Comparison of ENCODE assay signal across 10 cellular contexts in the genomic region with DNA sequence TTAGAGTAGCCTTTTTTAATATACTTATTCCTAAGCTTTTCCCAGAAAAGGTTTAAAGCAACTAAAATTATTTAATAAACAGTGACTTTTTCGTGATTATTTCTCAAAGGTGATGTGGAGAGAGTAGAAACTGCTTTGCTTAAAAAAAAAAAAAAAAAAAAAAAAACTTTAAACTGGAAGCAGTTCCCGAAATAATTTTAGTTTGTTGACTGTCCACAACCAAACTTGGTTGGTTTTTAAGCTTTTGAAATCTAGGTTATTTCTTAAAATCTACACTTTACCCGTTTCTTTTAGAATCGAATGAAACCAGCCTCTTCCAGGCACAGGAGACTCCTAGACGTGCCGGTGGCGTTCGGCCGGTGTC. TPM values are rescaled to one million over a fixed set of nuclear protein-coding genes. Genes with fewer than 3 reads are reported as not detected.
DNase-seq lines count a peak whose midpoint lies in the region; ATAC-seq, FAIRE-seq and TF ChIP-seq lines count a peak whose summit lies in the region.
"Had no signal": no experiment of that assay in that cellular context is flagged by ENCODE, and none has a peak within 500 bp of the region (broad histone marks: within the 10 kb centered on the region; RNA-seq: fewer than 3 reads in every experiment).

No MANE protein-coding gene starts in this region.

- H3K27me3 Mint-ChIP-seq in GM23338 (ENCODE audit: insufficient read depth, low read depth, poor library complexity): peaks cover 40% of the 10 kb centered on the region

- no peaks in the 10 kb centered on the region for H3F3A ChIP-seq in GM23338 (replicated peaks; ENCODE audit: low read depth)

- H3K4me1 ChIP-seq in GM23338 (ENCODE audit: insufficient read depth) (peaks cover 28% of the 10 kb centered on the region), ascending aorta (peaks cover 0 to 2% of the 10 kb centered on the region in 2 donors), kidney (ENCODE audit: control insufficient read depth in 1 of 2, insufficient read depth in 1 of 2, low read depth in 1 of 2, low read length in 2 of 2) (peaks cover 0 to 20% of the 10 kb centered on the region in 2 donors), skeletal muscle tissue (ENCODE audit: control insufficient read depth in 3 of 3, insufficient read depth in 3 of 3, low read length in 3 of 3) (no peaks in the 10 kb centered on the region)
- H3K4me1 ChIP-seq: tibial artery had no signal

- H4K20me1 ChIP-seq in GM23338 (replicated peaks; ENCODE audit: insufficient read depth): peaks cover 21% of the 10 kb centered on the region

- H3K27me3 ChIP-seq in GM23338 (ENCODE audit: insufficient read depth) (peaks cover 93% of the 10 kb centered on the region), ascending aorta (no peaks in the 10 kb centered on the region), skeletal muscle tissue (ENCODE audit: control insufficient read depth in 3 of 3, insufficient read depth in 3 of 3, low read length in 3 of 3) (peaks cover 6 to 31% (median 23%) of the 10 kb centered on the region in 3 donors)

- no peaks in the 10 kb centered on the region for H3K79me2 ChIP-seq in GM23338 (replicated peaks; ENCODE audit: insufficient read depth)

- intact Hi-C loops in ascending aorta (cut with DNase I): loop anchor here (2.0 to 5.0 kb wide), 2 partner anchors 236 to 485 kb away; no protein-coding TSS in a partner anchor
- intact Hi-C loops in kidney (cut with DNase I): loop anchor here (10.0 kb wide), 1 partner anchor 162 kb away; no protein-coding TSS in a partner anchor

- DNase-seq in GM23338 (ENCODE audit: low spot score): no peak
- no peak for DNase-seq in ascending aorta (ENCODE audit: low spot score in 2 of 2)
- no peak for DNase-seq in kidney
- DNase-seq in omental fat pad (ENCODE audit: low spot score): no peak
- DNase-seq in DMS79 treated with DMSO at 0.1 percent for 48 hours (lab: John Stamatoyannopoulos, UW): no peak
- DNase-seq in activated effector memory CD4-positive, alpha-beta T cell treated with anti-CD3 and anti-CD28 coated beads, Interleukin-2, amount 50 U/mL, for 16 hours: no peak
- DNase-seq in effector CD8-positive, alpha-beta T cell (lab: John Stamatoyannopoulos, UW): no peak
- DNase-seq: tibial artery had no signal

- peak overlapping the region; percentile 3; the same call in 1 of the 2 replicates for H2AFZ ChIP-seq in GM23338

- no peaks in the 10 kb centered on the region for H3K36me3 Mint-ChIP-seq in GM23338 (ENCODE audit: low read depth)

- FAIRE-seq in kidney (lab: Jason Lieb, UNC): no peak
- FAIRE-seq: TTC549 had no signal

- H3K9me3 ChIP-seq in ascending aorta (no peaks in the 10 kb centered on the region), kidney (ENCODE audit: control insufficient read depth in 1 of 2, low read length in 2 of 2) (no peaks in the 10 kb centered on the region), skeletal muscle tissue (ENCODE audit: control insufficient read depth in 3 of 3, low read length in 3 of 3) (peaks cover 0 to 6% (median 0%) of the 10 kb centered on the region in 3 donors)
- H3K9me3 ChIP-seq: tibial artery had no signal

- peaks cover 26% of the 10 kb centered on the region for H3K4me1 Mint-ChIP-seq in GM23338

- TF ChIP-seq CTCF in GM23338 (conservative IDR thresholded peaks at IDR 0.05; ENCODE audit: low read depth in 2 of 2): no peak
- no peak for TF ChIP-seq CTCF in ascending aorta (IDR thresholded peaks at IDR 0.05)
- TF ChIP-seq CTCF in kidney (IDR thresholded peaks at IDR 0.05; ENCODE audit: borderline replicate concordance, extremely low read depth, insufficient read depth): no peak
- TF ChIP-seq CTCF in omental fat pad (IDR thresholded peaks at IDR 0.05): no peak

- no peaks in the 10 kb centered on the region for H3K9me2 ChIP-seq in GM23338 (ENCODE audit: insufficient read depth)

- H3K4me2 ChIP-seq in GM23338: peak overlapping the region; percentile 76

- no peak for ATAC-seq in GM23338
- ATAC-seq in omental fat pad (ENCODE audit: low FRiP score): no peak

- H3K36me3 ChIP-seq in GM23338 (ENCODE audit: insufficient read depth) (no peaks in the 10 kb centered on the region), ascending aorta (no peaks in the 10 kb centered on the region), kidney (ENCODE audit: control insufficient read depth in 1 of 2, insufficient read depth in 2 of 2, low read length in 2 of 2) (no peaks in the 10 kb centered on the region), skeletal muscle tissue (ENCODE audit: control insufficient read depth in 3 of 3, insufficient read depth in 3 of 3, low read length in 3 of 3) (no peaks in the 10 kb centered on the region)
- H3K36me3 ChIP-seq: tibial artery had no signal

- H3K4me3 ChIP-seq in GM23338 (peak overlapping the region; percentile 49), ascending aorta (peak overlapping the region; percentile 37 to 51), kidney (ENCODE audit: low read length in 2 of 2) (peak overlapping the region; percentile 46 to 69), skeletal muscle tissue (ENCODE audit: low read length in 3 of 3) (peak overlapping the region; percentile 30 to 41 (median 38))

- no peaks in the 10 kb centered on the region for H3K9me3 Mint-ChIP-seq in GM23338

- peak overlapping the region; percentile 72 for H3K4me3 Mint-ChIP-seq in GM23338

- no peak overlapping the region for H3K27ac Mint-ChIP-seq in GM23338

- H3K9ac ChIP-seq in kidney (ENCODE audit: low read length in 2 of 2): peak overlapping the region; percentile 0 to 84
- H3K9ac ChIP-seq in skeletal muscle tissue (ENCODE audit: low read depth in 1 of 3, low read length in 3 of 3): no peak overlapping the region

- H3K27ac ChIP-seq in GM23338 (ENCODE audit: low read depth) (no peak overlapping the region), ascending aorta (peak overlapping the region; percentile 37 to 45), kidney (ENCODE audit: low read depth in 2 of 2, low read length in 2 of 2) (peak overlapping the region; percentile 85 to 86), skeletal muscle tissue (ENCODE audit: low read depth, low read length) (no peak overlapping the region)

TF ChIP-seq in GM23338, 12 proteins besides CTCF, POLR2A, EP300 and RAD21 (continues in another document):
- no peak for TF ChIP-seq CREB1 (CRISPR knock-in tag; IDR thresholded peaks at IDR 0.05; ENCODE audit: low read depth)
- TF ChIP-seq NANOG (IDR thresholded peaks at IDR 0.05; ENCODE audit: borderline replicate concordance): no peak
- TF ChIP-seq ZNF331 (CRISPR knock-in tag; IDR thresholded peaks at IDR 0.05; ENCODE audit: low read depth): no peak
- no peak for TF ChIP-seq EZH2phosphoT487 (IDR thresholded peaks at IDR 0.05; ENCODE audit: unreplicated experiment)
- no peak for TF ChIP-seq STAT1 (IDR thresholded peaks at IDR 0.05; ENCODE audit: unreplicated experiment)

RNA-seq across cellular contexts. Expression of gene SKAP2, which starts 7.2 kb away (rescaled TPM):
- 2.5 and 4.0 TPM in 2 replicates for total RNA-seq in GM23338 (2014; rRNA removed; shearing (Covaris generic))
- polyA plus RNA-seq in GM23338 (2016; fragmentation: Nextera tagmentation; extraction: Ambion mirVana) (3.6 and 4.4 TPM in 2 replicates), kidney (ENCODE audit: insufficient read depth, low read depth, low replicate concordance) (20.0 TPM)
- total RNA-seq in ascending aorta (50.2 TPM), kidney (75.8 TPM), skeletal muscle tissue (4.2 TPM), omental fat pad (10 to 100 TPM; 36.0 to 53.8 (median 45.8) TPM)

Comparison
In these comparisons a context has a peak if more than half of its experiments do, and no peak if none do; other contexts are left out.
1. H3K27ac ChIP-seq: peak in ascending aorta (2 of 2) and kidney (2 of 2); none in GM23338 (single experiment) and skeletal muscle tissue (single experiment).
2. H3K9ac ChIP-seq: peak in kidney (2 of 2); none in skeletal muscle tissue (0 of 3).
3. Peak in every context shown above with its lines, with median percentiles within 50 percentile points of each other: H3K4me3 ChIP-seq.